ENCODE assay signal across 1 cellular context in the genomic region with DNA sequence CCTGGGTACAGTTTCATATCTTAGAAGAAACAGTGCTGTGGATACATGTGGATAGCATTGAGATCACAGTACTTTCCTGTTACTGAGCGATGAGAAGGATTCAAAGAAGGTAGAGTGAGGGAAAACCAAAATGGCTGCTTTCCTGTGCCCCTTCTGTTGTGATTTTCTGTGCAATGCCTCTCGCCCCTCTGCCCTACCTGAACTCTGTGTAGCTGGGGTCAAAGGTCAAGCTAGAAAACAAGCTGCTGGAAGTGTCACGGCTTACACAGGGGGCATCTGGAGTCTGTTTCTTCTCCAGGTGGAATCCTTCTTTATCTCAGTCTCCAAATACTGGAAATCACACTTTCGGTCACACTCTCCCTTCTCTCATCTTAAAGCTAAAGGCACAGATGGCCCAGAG.
TF ChIP-seq lines count a peak whose summit lies in the region.

No MANE protein-coding gene starts in this region.

TF ChIP-seq in HepG2, 621 proteins besides CTCF, POLR2A, EP300 and RAD21:
- TF ChIP-seq, protein P1, sequence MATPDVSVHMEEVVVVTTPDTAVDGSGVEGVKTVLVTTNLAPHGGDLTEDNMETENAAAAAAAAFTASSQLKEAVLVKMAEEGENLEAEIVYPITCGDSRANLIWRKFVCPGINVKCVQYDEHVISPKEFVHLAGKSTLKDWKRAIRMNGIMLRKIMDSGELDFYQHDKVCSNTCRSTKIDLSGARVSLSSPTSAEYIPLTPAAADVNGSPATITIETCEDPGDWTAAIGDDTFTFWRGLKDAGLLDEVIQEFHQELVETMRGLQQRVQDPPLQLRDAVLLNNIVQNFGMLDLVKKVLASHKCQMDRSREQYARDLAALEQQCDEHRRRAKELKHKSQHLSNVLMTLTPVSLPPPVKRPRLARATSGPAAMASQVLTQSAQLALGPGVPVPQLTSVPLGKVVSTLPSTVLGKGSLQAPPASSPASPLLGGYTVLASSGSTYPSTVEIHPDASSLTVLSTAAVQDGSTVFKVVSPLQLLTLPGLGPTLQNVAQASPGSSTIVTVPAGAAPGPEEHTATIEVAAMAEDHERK (CRISPR knock-in tag; IDR thresholded peaks at IDR 0.05; ENCODE audit: low read depth): no peak
- TF ChIP-seq NR2C2 (CRISPR knock-in tag; IDR thresholded peaks at IDR 0.05; ENCODE audit: borderline replicate concordance) (peak; percentile 66), NR2F6 (IDR thresholded peaks at IDR 0.05) (peak; percentile 65), NR2F6 (CRISPR knock-in tag; IDR thresholded peaks at IDR 0.05) (0 out of 2 replicates have a peak, but pooled peaks have one; percentile 38), SRSF1 (optimal IDR thresholded peaks at IDR 0.05; ENCODE audit: low read depth, low read length) (no peak)
